In genomic region chr17:64732336-64733006, GRCh38 we compare ENCODE assay signal across 10 cellular contexts.
A peak's percentile ranks its signal among the peaks of the same experiment; 100 is the strongest.
DNase-seq lines count a peak whose midpoint lies in the region; ATAC-seq and TF ChIP-seq lines count a peak whose summit lies in the region.
"Had no signal": no experiment of that assay in that cellular context is flagged by ENCODE, and none has a peak within 500 bp of the region (broad histone marks: within the 10 kb centered on the region; RNA-seq: fewer than 3 reads in every experiment).

No MANE protein-coding gene starts in this region.

- peak overlapping the region; percentile 10 for H3K27ac ChIP-seq in brain microvascular endothelial cell
- H3K27ac ChIP-seq: neural progenitor cell had no signal

- H3K27ac Mint-ChIP-seq in stimulated activated naive CD8-positive, alpha-beta T cell treated with anti-CD3 and anti-CD28 coated beads, Interleukin-15, amount 100 ng/mL, for 72 hours = peak overlapping the region in 1 of 2 donors; percentile 80
- H3K27ac Mint-ChIP-seq in activated naive CD4-positive, alpha-beta T cell treated with anti-CD3 and anti-CD28 coated beads, Interleukin-2, amount 10 ng/mL, durations not matched to agents 7 days and 5 days = no peak overlapping the region
- H3K27ac Mint-ChIP-seq: neural progenitor cell had no signal

- no peak for TF ChIP-seq CTCF in brain microvascular endothelial cell (IDR thresholded peaks at IDR 0.05; ENCODE audit: low read depth, low read length, missing control alignments)

- in situ Hi-C loops in brain microvascular endothelial cell (cut with HindIII; ENCODE audit: low pct_ligation_motif_present, low sequenced_read_pairs) = no loop called here

- DNase-seq in A172 (ENCODE audit: low spot score) = peak; percentile 91
- DNase-seq in HT1080 (ENCODE audit: low read depth) = peak; percentile 88
- peak; percentile 62 for DNase-seq in brain microvascular endothelial cell
- DNase-seq in left kidney (ENCODE audit: low read depth, low spot score) = peak; percentile 34
- no peak for DNase-seq in activated CD4-positive, alpha-beta T cell treated with anti-CD3 and anti-CD28 coated beads for 48 hours
- no peak for DNase-seq in activated naive CD4-positive, alpha-beta T cell treated with Interleukin-2 at 50 U/mL for 16 hours
- DNase-seq in stimulated activated naive CD8-positive, alpha-beta T cell treated with anti-CD3 and anti-CD28 coated beads, Interleukin-15, amount 100 ng/mL, for 72 hours = no peak
- no peak for DNase-seq in activated naive CD4-positive, alpha-beta T cell treated with anti-CD3 and anti-CD28 coated beads, Interleukin-2, amount 10 ng/mL, durations not matched to agents 7 days and 5 days
- DNase-seq: NCI-H2029 had no signal

- no peaks in the 10 kb centered on the region for H3K36me3 ChIP-seq in brain microvascular endothelial cell (replicated peaks)
- H3K36me3 ChIP-seq: neural progenitor cell had no signal

- no peaks in the 10 kb centered on the region for H3K27me3 Mint-ChIP-seq in stimulated activated naive CD8-positive, alpha-beta T cell treated with anti-CD3 and anti-CD28 coated beads, Interleukin-15, amount 100 ng/mL, for 72 hours
- H3K27me3 Mint-ChIP-seq in activated naive CD4-positive, alpha-beta T cell treated with anti-CD3 and anti-CD28 coated beads, Interleukin-2, amount 10 ng/mL, durations not matched to agents 7 days and 5 days = peaks cover 22% of the 10 kb centered on the region

- CTCF ChIA-PET in activated naive CD4-positive, alpha-beta T cell treated with anti-CD3 and anti-CD28 coated beads, Interleukin-2, amount 10 ng/mL, durations not matched to agents 7 days and 5 days (lab: Charles Lee) = interaction anchor here (0.7 kb wide), 1 partner anchor 1588 kb away, joined by 4 read pairs; no protein-coding TSS in a partner anchor

- no peaks in the 10 kb centered on the region for H3K36me3 Mint-ChIP-seq in activated naive CD4-positive, alpha-beta T cell treated with anti-CD3 and anti-CD28 coated beads, Interleukin-2, amount 10 ng/mL, durations not matched to agents 7 days and 5 days
- H3K36me3 Mint-ChIP-seq: neural progenitor cell had no signal

- no peaks in the 10 kb centered on the region for H3K27me3 ChIP-seq in brain microvascular endothelial cell (replicated peaks)
- H3K27me3 ChIP-seq: neural progenitor cell had no signal

- no peak overlapping the region for H3K4me3 Mint-ChIP-seq in stimulated activated naive CD8-positive, alpha-beta T cell treated with anti-CD3 and anti-CD28 coated beads, Interleukin-15, amount 100 ng/mL, for 72 hours
- H3K4me3 Mint-ChIP-seq in activated naive CD4-positive, alpha-beta T cell treated with anti-CD3 and anti-CD28 coated beads, Interleukin-2, amount 10 ng/mL, durations not matched to agents 7 days and 5 days = no peak overlapping the region
- H3K4me3 Mint-ChIP-seq: neural progenitor cell had no signal

- no peak for ATAC-seq in stimulated activated naive CD8-positive, alpha-beta T cell treated with anti-CD3 and anti-CD28 coated beads, Interleukin-15, amount 100 ng/mL, for 72 hours

- H3K4me3 ChIP-seq in brain microvascular endothelial cell (ENCODE audit: low read depth, low read length) = no peak overlapping the region
- H3K4me3 ChIP-seq: neural progenitor cell had no signal

- H3K9me3 Mint-ChIP-seq in stimulated activated naive CD8-positive, alpha-beta T cell treated with anti-CD3 and anti-CD28 coated beads, Interleukin-15, amount 100 ng/mL, for 72 hours = no peaks in the 10 kb centered on the region
- no peaks in the 10 kb centered on the region for H3K9me3 Mint-ChIP-seq in activated naive CD4-positive, alpha-beta T cell treated with anti-CD3 and anti-CD28 coated beads, Interleukin-2, amount 10 ng/mL, durations not matched to agents 7 days and 5 days
- H3K9me3 Mint-ChIP-seq: neural progenitor cell had no signal

- H3K4me1 Mint-ChIP-seq in stimulated activated naive CD8-positive, alpha-beta T cell treated with anti-CD3 and anti-CD28 coated beads, Interleukin-15, amount 100 ng/mL, for 72 hours = peaks cover 15% of the 10 kb centered on the region
- H3K4me1 Mint-ChIP-seq in activated naive CD4-positive, alpha-beta T cell treated with anti-CD3 and anti-CD28 coated beads, Interleukin-2, amount 10 ng/mL, durations not matched to agents 7 days and 5 days = peaks cover 6% of the 10 kb centered on the region
- H3K4me1 Mint-ChIP-seq: neural progenitor cell had no signal

Comparison
In these comparisons a context has a peak if more than half of its experiments do, and no peak if none do; other contexts are left out.
1. DNase-seq: peak in A172 (single experiment), HT1080 (single experiment), brain microvascular endothelial cell (single experiment) and left kidney (single experiment); none in activated CD4-positive, alpha-beta T cell treated with anti-CD3 and anti-CD28 coated beads for 48 hours (single experiment), activated naive CD4-positive, alpha-beta T cell treated with Interleukin-2 at 50 U/mL for 16 hours (single experiment), stimulated activated naive CD8-positive, alpha-beta T cell treated with anti-CD3 and anti-CD28 coated beads, Interleukin-15, amount 100 ng/mL, for 72 hours (0 of 2) and activated naive CD4-positive, alpha-beta T cell treated with anti-CD3 and anti-CD28 coated beads, Interleukin-2, amount 10 ng/mL, durations not matched to agents 7 days and 5 days (single experiment).